Comparison of ENCODE assay signal across 8 cellular contexts in the genomic region with DNA sequence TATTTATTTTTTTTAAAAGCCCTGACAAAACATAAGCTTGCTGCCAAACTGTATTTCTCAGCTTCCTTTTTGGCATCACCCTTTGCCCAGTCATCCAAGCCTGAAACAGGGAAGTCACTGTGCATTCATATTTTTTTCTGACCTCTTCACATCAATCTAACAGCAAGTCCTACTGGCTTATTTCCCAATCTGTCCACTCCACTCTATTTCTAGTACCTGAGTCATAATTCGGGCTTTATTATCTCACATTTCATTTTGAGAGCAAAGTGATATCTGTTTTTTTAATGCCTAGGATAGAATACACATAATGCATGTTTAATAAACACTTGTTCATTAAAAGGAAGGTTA. TPM values are rescaled to one million over a fixed set of nuclear protein-coding genes. Genes with fewer than 3 reads are reported as not detected.
DNase-seq lines count a peak whose midpoint lies in the region; ATAC-seq and TF ChIP-seq lines count a peak whose summit lies in the region.

No MANE protein-coding gene starts in this region.

- DNase-seq in Daoy (ENCODE audit: low read depth): peak; percentile 74
- peak; percentile 39 for DNase-seq in NCI-H524 treated with DMSO at 0.1 percent for 48 hours (lab: John Stamatoyannopoulos, UW)
- peak; percentile 71 for DNase-seq in dedifferentiated amniotic fluid mesenchymal stem cell (ENCODE audit: extremely low spot score)
- DNase-seq in non-pigmented ciliary epithelial cell (ENCODE audit: low read depth): peak; percentile 68
- no peak for DNase-seq in GM19240 (ENCODE audit: insufficient read length, low spot score)
- no peak for DNase-seq in natural killer cell
- no peak for DNase-seq in stimulated activated CD4-positive, alpha-beta T cell treated with anti-CD3 and anti-CD28 coated beads, Interleukin-4, amount 100 ng/mL, for 4 hours
- DNase-seq in activated effector memory CD4-positive, alpha-beta T cell treated with anti-CD3 and anti-CD28 coated beads, Interleukin-2, amount 50 U/mL, for 16 hours: no peak

- no peak overlapping the region for H3K27ac Mint-ChIP-seq in natural killer cell

- H3K4me3 Mint-ChIP-seq in natural killer cell: no peak overlapping the region

- no peaks in the 10 kb centered on the region for H3K27me3 Mint-ChIP-seq in natural killer cell (ENCODE audit: low read depth in 2 of 2)

- intact Hi-C loops in natural killer cell (cut with micrococcal nuclease): no loop called here

- H3K4me1 Mint-ChIP-seq in natural killer cell: no peaks in the 10 kb centered on the region

- no peak for ATAC-seq in natural killer cell

- peaks cover 4% of the 10 kb centered on the region in 2 donors for H3K9me3 Mint-ChIP-seq in natural killer cell

- TF ChIP-seq CTCF in natural killer cell (IDR thresholded peaks at IDR 0.05): no peak

- no peaks in the 10 kb centered on the region for H3K36me3 Mint-ChIP-seq in natural killer cell

RNA-seq across cellular contexts. Expression of a gene that starts 5.1 kb away (rescaled TPM):
- total RNA-seq in Daoy (2014; rRNA removed; shearing (Covaris generic)): 1.6 and 7.1 TPM in 2 replicates
- total RNA-seq in natural killer cell: 1 to 10 TPM; 1.1 to 2.1 (median 1.5) TPM

Comparison
In these comparisons a context has a peak if more than half of its experiments do, and no peak if none do; other contexts are left out.
1. DNase-seq: peak in Daoy (single experiment), NCI-H524 treated with DMSO at 0.1 percent for 48 hours (single experiment), dedifferentiated amniotic fluid mesenchymal stem cell (single experiment) and non-pigmented ciliary epithelial cell (single experiment); none in GM19240 (single experiment), natural killer cell (single experiment), stimulated activated CD4-positive, alpha-beta T cell treated with anti-CD3 and anti-CD28 coated beads, Interleukin-4, amount 100 ng/mL, for 4 hours (0 of 2) and activated effector memory CD4-positive, alpha-beta T cell treated with anti-CD3 and anti-CD28 coated beads, Interleukin-2, amount 50 U/mL, for 16 hours (single experiment).